8 cellular contexts compared by ENCODE assay signal in the genomic region with DNA sequence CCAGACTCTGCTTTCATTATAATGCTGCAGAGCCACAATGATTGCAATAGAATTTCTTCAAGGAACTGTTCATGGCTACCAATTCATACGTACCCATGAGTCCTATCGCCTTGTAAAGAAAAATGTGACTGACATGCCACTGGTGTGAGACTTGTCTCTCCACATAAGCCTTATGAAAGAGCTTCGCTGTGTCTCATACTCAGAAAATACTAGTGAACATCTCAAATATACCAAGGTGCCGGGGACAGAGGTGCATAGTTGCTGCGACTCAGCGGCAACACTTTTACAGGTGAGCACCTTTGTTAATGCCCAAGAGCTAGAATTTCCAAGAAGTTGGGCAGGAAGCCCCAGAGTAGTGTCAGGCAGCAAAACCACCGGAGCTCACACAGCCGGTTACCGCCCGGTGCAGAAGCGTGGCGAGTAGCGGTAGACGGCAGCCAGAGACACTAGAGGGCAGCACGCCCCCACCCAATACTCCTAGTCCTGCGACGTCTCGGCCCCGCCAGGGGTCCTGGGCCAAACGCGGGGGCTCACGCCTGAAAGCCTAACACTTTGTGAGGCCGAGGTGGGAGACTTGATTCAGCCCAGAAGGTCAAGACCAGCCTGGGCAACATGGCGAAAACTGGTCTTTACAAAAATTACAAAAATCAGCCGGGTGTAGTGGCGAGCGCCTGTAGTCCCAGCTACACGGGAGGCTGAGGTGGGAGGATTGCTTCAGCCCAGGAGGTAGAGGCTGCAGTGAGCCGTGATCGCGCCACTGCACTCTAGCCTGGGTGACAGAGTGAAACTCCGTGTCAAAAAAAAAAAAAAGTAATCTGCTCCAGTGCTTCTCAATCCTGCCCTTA. TPM values are rescaled to one million over a fixed set of nuclear protein-coding genes. Genes with fewer than 3 reads are reported as not detected.
DNase-seq lines count a peak whose midpoint lies in the region; ATAC-seq and TF ChIP-seq lines count a peak whose summit lies in the region.
"Not testable (repeated sequence)": the region's sequence is repeated elsewhere in the genome, so short reads cannot be mapped to it uniquely, and the experiment has no call there.

No MANE protein-coding gene starts in this region.

- H3K36me3 ChIP-seq in adrenal gland (replicated peaks in 1 of 2); mucosa of descending colon (ENCODE audit: low read depth): not testable (repeated sequence)

- H3K4me1 Mint-ChIP-seq in CD14-positive monocyte, result not testable (repeated sequence)

- H3K9me3 Mint-ChIP-seq in CD14-positive monocyte, result not testable (repeated sequence)

- not testable (repeated sequence) for H3K36me3 Mint-ChIP-seq in CD14-positive monocyte

- POLR2A ChIA-PET in HEK293T (lab: Yijun Ruan, JAX), result not testable (repeated sequence)

- H3K27me3 Mint-ChIP-seq in CD14-positive monocyte (ENCODE audit: low read depth in 3 of 3), result peaks cover 15 to 36% (median 27%) of the 10 kb centered on the region in 3 donors

- TF ChIP-seq POLR2A in adrenal gland (IDR thresholded peaks at IDR 0.05), result not testable (repeated sequence)

- CTCF ChIA-PET in HEK293T (lab: Yijun Ruan, JAX), result interaction anchor here (0.5 to 2.5 kb wide), 10 partner anchors 9 to 718 kb away, joined by 3 to 13 read pairs (median 3); no protein-coding TSS in a partner anchor

- not testable (repeated sequence) for H3K4me1 ChIP-seq in adrenal gland (replicated peaks in 1 of 2); mucosa of descending colon (ENCODE audit: low read depth)

- H3K27ac Mint-ChIP-seq in CD14-positive monocyte, result not testable (repeated sequence)

- peak; percentile 66 for ATAC-seq in mucosa of descending colon

- peak overlapping the region in 1 of 2 donors; percentile 63 for H3K4me3 Mint-ChIP-seq in CD14-positive monocyte

- not testable (repeated sequence) for DNase-seq in CD14-positive monocyte (ENCODE audit: low spot score)
- DNase-seq in HEK293T (ENCODE audit: extremely low spot score) (peak; percentile 79), NCI-H524 (lab: John Stamatoyannopoulos, UW) (peak; percentile 19 to 55), adrenal gland (peak; percentile 21 to 62 (median 43)), globus pallidus (ENCODE audit: low spot score) (peak; percentile 47), mucosa of descending colon (peak in 2 of 3 donors; percentile 48 to 58)
- DNase-seq in stimulated activated CD4-positive, alpha-beta T cell treated with anti-CD3 and anti-CD28 coated beads, TNF-alpha, amount 100 ng/mL, for 4 hours (ENCODE audit: low read depth in 3 of 3), result peak in 2 of 3 experiments; percentile 3 to 22

- not testable (repeated sequence) for H3K27me3 ChIP-seq in adrenal gland

- 29 to 69% (median 32%) methylated on average over 9 to 32 of the region's 32 CpGs for WGBS in adrenal gland, 4 donors

- H3K9me3 ChIP-seq in adrenal gland (replicated peaks in 1 of 3); mucosa of descending colon: not testable (repeated sequence)

- H3K4me3 ChIP-seq in adrenal gland, mucosa of descending colon: not testable (repeated sequence)

- not testable (repeated sequence) for H3K27ac ChIP-seq in VCaP, adrenal gland

- intact Hi-C loops in CD14-positive monocyte (cut with micrococcal nuclease); adrenal gland (cut with DNase I); mucosa of descending colon (cut with DNase I, micrococcal nuclease): not testable (repeated sequence)

- peak; percentile 48 for TF ChIP-seq CTCF in CD14-positive monocyte (IDR thresholded peaks at IDR 0.05)
- peak; percentile 96 for TF ChIP-seq CTCF in VCaP (conservative IDR thresholded peaks at IDR 0.05)
- peak; percentile 33 to 63 (median 54) for TF ChIP-seq CTCF in adrenal gland (IDR thresholded peaks at IDR 0.05)
- TF ChIP-seq CTCF in mucosa of descending colon (IDR thresholded peaks at IDR 0.05), result peak; percentile 22

RNA-seq across cellular contexts. Expression of gene CCL21, which starts 50.5 kb away (rescaled TPM):
- polyA plus RNA-seq in CD14-positive monocyte (not detected), adrenal gland (100 to 1,000 TPM in 1 of 3 donors, 10 to 100 TPM in 2; 32.3 to 152 (median 33.7) TPM)
- total RNA-seq in adrenal gland (100 to 1,000 TPM in 1 of 8 donors, 10 to 100 TPM in 7; 11.6 to 295 (median 43.7) TPM), mucosa of descending colon (10 to 100 TPM; 18.7 to 48.9 (median 45.9) TPM)

Comparison
In these comparisons a context has a peak if more than half of its experiments do, and no peak if none do; other contexts are left out.
1. CTCF ChIP-seq: peak in every context shown above with its lines; median percentile 96 in VCaP; 54 in adrenal gland; 48 in CD14-positive monocyte; 22 in mucosa of descending colon.